ENCODE assay signal across 20 cellular contexts in genomic region chr9:108270041-108270440, GRCh38.
DNase-seq lines count a peak whose midpoint lies in the region; ATAC-seq and TF ChIP-seq lines count a peak whose summit lies in the region.
"Had no signal": no experiment of that assay in that cellular context is flagged by ENCODE, and none has a peak within 500 bp of the region (broad histone marks: within the 10 kb centered on the region; RNA-seq: fewer than 3 reads in every experiment).

No MANE protein-coding gene starts in this region.

- peak; percentile 31 for TF ChIP-seq CTCF in brain microvascular endothelial cell (IDR thresholded peaks at IDR 0.05; ENCODE audit: low read depth, low read length, missing control alignments)
- no peak for TF ChIP-seq CTCF in nephron (IDR thresholded peaks at IDR 0.05; ENCODE audit: unreplicated experiment in 3 of 3)
- TF ChIP-seq CTCF in glutamatergic neuron (IDR thresholded peaks at IDR 0.05; ENCODE audit: partially characterized antibody, unreplicated experiment) = no peak

- H3K4me3 Mint-ChIP-seq in nephron = no peak overlapping the region
- no peak overlapping the region for H3K4me3 Mint-ChIP-seq in glutamatergic neuron (ENCODE audit: unreplicated experiment)
- H3K4me3 Mint-ChIP-seq: activated naive CD4-positive, alpha-beta T cell treated with anti-CD3 and anti-CD28 coated beads, Interleukin-2, amount 50 U/mL, for 24 hours; B cell; H9; IgD-negative memory B cell; T-helper 1 cell treated with Interleukin-12 subunit alpha and Interleukin-12 subunit beta and Interleukin-4 antibody, amounts not matched to agents 30 μg/mL and 1 μg/mL, for 36 hours had no signal

- no peaks in the 10 kb centered on the region for H3K27me3 ChIP-seq in brain microvascular endothelial cell (replicated peaks)
- H3K27me3 ChIP-seq: ovary, uterus had no signal

- H3K9me3 Mint-ChIP-seq in nephron = no peaks in the 10 kb centered on the region
- H3K9me3 Mint-ChIP-seq in glutamatergic neuron (ENCODE audit: unreplicated experiment) = peaks cover 1% of the 10 kb centered on the region
- H3K9me3 Mint-ChIP-seq: activated naive CD4-positive, alpha-beta T cell treated with anti-CD3 and anti-CD28 coated beads, Interleukin-2, amount 50 U/mL, for 24 hours; H9 had no signal

- H3K27me3 Mint-ChIP-seq in nephron (ENCODE audit: low read depth) (peaks cover 20% of the 10 kb centered on the region), glutamatergic neuron (ENCODE audit: unreplicated experiment) (peaks cover 2% of the 10 kb centered on the region)
- H3K27me3 Mint-ChIP-seq: activated naive CD4-positive, alpha-beta T cell treated with anti-CD3 and anti-CD28 coated beads, Interleukin-2, amount 50 U/mL, for 24 hours had no signal

- H3K36me3 Mint-ChIP-seq in nephron (ENCODE audit: low read depth) = no peaks in the 10 kb centered on the region
- no peaks in the 10 kb centered on the region for H3K36me3 Mint-ChIP-seq in glutamatergic neuron (ENCODE audit: unreplicated experiment)
- H3K36me3 Mint-ChIP-seq: activated naive CD4-positive, alpha-beta T cell treated with anti-CD3 and anti-CD28 coated beads, Interleukin-2, amount 50 U/mL, for 24 hours; IgD-negative memory B cell had no signal

- H3K36me3 ChIP-seq in brain microvascular endothelial cell (replicated peaks) = no peaks in the 10 kb centered on the region
- H3K36me3 ChIP-seq: ovary, uterus had no signal

- no peak overlapping the region for H3K4me3 ChIP-seq in brain microvascular endothelial cell (ENCODE audit: low read depth, low read length)
- H3K4me3 ChIP-seq: ovary, uterus had no signal

- in situ Hi-C loops in brain microvascular endothelial cell (cut with HindIII; ENCODE audit: low pct_ligation_motif_present, low sequenced_read_pairs) = no loop called here

- H3K27ac ChIP-seq in brain microvascular endothelial cell = no peak overlapping the region
- H3K27ac ChIP-seq: ovary, uterus had no signal

- H3K27ac Mint-ChIP-seq in nephron (peak overlapping the region in 2 of 3 experiments; percentile 35 to 54), glutamatergic neuron (ENCODE audit: unreplicated experiment) (no peak overlapping the region)
- H3K27ac Mint-ChIP-seq: activated naive CD4-positive, alpha-beta T cell treated with anti-CD3 and anti-CD28 coated beads, Interleukin-2, amount 50 U/mL, for 24 hours; B cell; H9; IgD-negative memory B cell; T-helper 1 cell treated with Interleukin-12 subunit alpha and Interleukin-12 subunit beta and Interleukin-4 antibody, amounts not matched to agents 30 μg/mL and 1 μg/mL, for 36 hours had no signal

- ATAC-seq in HG02973 (IDR thresholded peaks at IDR 0.05; ENCODE audit: unreplicated experiment) (no peak), GM19023 (IDR thresholded peaks at IDR 0.05; ENCODE audit: unreplicated experiment) (no peak)
- ATAC-seq: stimulated activated naive CD8-positive, alpha-beta T cell treated with anti-CD3 and anti-CD28 coated beads, Interleukin-15, Interleukin-2, amounts not matched to agents 100 U/mL and 50 U/mL, for 24 hours had no signal

- DNase-seq in ELR (ENCODE audit: low read depth) = peak; percentile 62
- peak; percentile 13 for DNase-seq in NAMALWA (ENCODE audit: low spot score)
- no peak for DNase-seq in brain microvascular endothelial cell
- DNase-seq in SK-N-DZ (ENCODE audit: low spot score) = no peak
- no peak for DNase-seq in glutamatergic neuron
- DNase-seq: activated CD4-positive, CD25-positive, alpha-beta regulatory T cell treated with anti-CD3 and anti-CD28 coated beads, Interleukin-2, amount 50 U/mL, for 72 hours; activated CD8-positive, alpha-beta memory T cell treated with anti-CD3 and anti-CD28 coated beads, Interleukin-2, amount 50 U/mL, for 48 hours; central memory CD4-positive, alpha-beta T cell; H9; NCI-H146; ovary; stimulated activated naive CD8-positive, alpha-beta T cell treated with anti-CD3 and anti-CD28 coated beads, Interleukin-15, Interleukin-2, amounts not matched to agents 100 U/mL and 50 U/mL, for 24 hours; uterus had no signal

- H3K4me1 Mint-ChIP-seq in nephron (peaks cover 28% of the 10 kb centered on the region), glutamatergic neuron (ENCODE audit: low read depth, unreplicated experiment) (peaks cover 11% of the 10 kb centered on the region)
- H3K4me1 Mint-ChIP-seq: activated naive CD4-positive, alpha-beta T cell treated with anti-CD3 and anti-CD28 coated beads, Interleukin-2, amount 50 U/mL, for 24 hours; IgD-negative memory B cell had no signal

Comparison
In these comparisons a context has a peak if more than half of its experiments do, and no peak if none do; other contexts are left out.
1. DNase-seq: peak in ELR (single experiment) and NAMALWA (single experiment); none in brain microvascular endothelial cell (single experiment), SK-N-DZ (single experiment) and glutamatergic neuron (single experiment).